19 cellular contexts compared by ENCODE assay signal in genomic region chr17:48868916-48869500, GRCh38. TPM values are rescaled to one million over a fixed set of nuclear protein-coding genes. Genes with fewer than 3 reads are reported as not detected.
DNase-seq lines count a peak whose midpoint lies in the region; ATAC-seq and TF ChIP-seq lines count a peak whose summit lies in the region.
"Had no signal": no experiment of that assay in that cellular context is flagged by ENCODE, and none has a peak within 500 bp of the region (broad histone marks: within the 10 kb centered on the region; RNA-seq: fewer than 3 reads in every experiment).

No MANE protein-coding gene starts in this region.

- H3K4me3 ChIP-seq in right cardiac atrium (ENCODE audit: low read length) (no peak overlapping the region), HEK293 (ENCODE audit: low read depth, low read length) (no peak overlapping the region), SK-N-MC (no peak overlapping the region; the same call in 1 of the 2 replicates), aorta (ENCODE audit: low read length in 2 of 2) (no peak overlapping the region)
- H3K4me3 ChIP-seq: SJCRH30 had no signal

- intact Hi-C loops in right cardiac atrium (cut with DNase I) (no loop called here), left ventricle myocardium superior (cut with micrococcal nuclease) (no loop called here), aorta (cut with DNase I) (no loop called here)

- DNase-seq in right cardiac atrium = no peak
- no peak for DNase-seq in left ventricle myocardium superior
- no peak for DNase-seq in SK-N-MC (ENCODE audit: low read depth, low spot score)
- DNase-seq in type B pancreatic cell (ENCODE audit: extremely low spot score, unreplicated experiment) = no peak
- DNase-seq in HCEC 1CT = no peak
- no peak for DNase-seq in aorta
- DNase-seq in mesothelial cell of epicardium (ENCODE audit: low spot score in 2 of 2, unreplicated experiment in 2 of 2) = no peak
- DNase-seq: GDM1, H9, NCI-H1105, NCI-H2081, NCI-H510A, NCI-H774, PC-3, SJCRH30 had no signal

- H3K27ac Mint-ChIP-seq in type B pancreatic cell = peak overlapping the region; percentile 30
- H3K27ac Mint-ChIP-seq in mesothelial cell of epicardium = no peak overlapping the region
- H3K27ac Mint-ChIP-seq: H9 had no signal

- H3K27me3 ChIP-seq in right cardiac atrium (ENCODE audit: control insufficient read depth, insufficient read depth) = no peaks in the 10 kb centered on the region
- no peaks in the 10 kb centered on the region for H3K27me3 ChIP-seq in aorta (ENCODE audit: control insufficient read depth in 1 of 2, insufficient read depth in 2 of 2, low read length in 1 of 2)
- H3K27me3 ChIP-seq: SJCRH30 had no signal

- TF ChIP-seq CTCF in HEK293 (tag by site-specific recombination; IDR thresholded peaks at IDR 0.05) (no peak), type B pancreatic cell (conservative IDR thresholded peaks at IDR 0.05) (no peak), mesothelial cell of epicardium (IDR thresholded peaks at IDR 0.05; ENCODE audit: unreplicated experiment) (no peak)

- H3K4me3 Mint-ChIP-seq in type B pancreatic cell (peak overlapping the region; percentile 26), mesothelial cell of epicardium (no peak overlapping the region)
- H3K4me3 Mint-ChIP-seq: H9 had no signal

- WGBS in right cardiac atrium = 62% methylated on average over 3 of the region's 3 CpGs
- 49 to 51% methylated on average over 3 of the region's 3 CpGs for WGBS in aorta, 2 donors

- H3K9me3 Mint-ChIP-seq in type B pancreatic cell (no peaks in the 10 kb centered on the region), mesothelial cell of epicardium (no peaks in the 10 kb centered on the region)
- H3K9me3 Mint-ChIP-seq: H9 had no signal

- H3K4me1 ChIP-seq in right cardiac atrium (ENCODE audit: control insufficient read depth, insufficient read depth, low read length) (peaks cover 9% of the 10 kb centered on the region), HEK293 (ENCODE audit: control insufficient read depth, insufficient read depth, low read length) (no peaks in the 10 kb centered on the region), aorta (ENCODE audit: control insufficient read depth in 1 of 2, insufficient read depth in 2 of 2, low read length in 2 of 2) (no peaks in the 10 kb centered on the region)

- POLR2A ChIA-PET in HEK293 (lab: Yijun Ruan, JAX) = interaction anchor here (0.8 to 1.6 kb wide), 2 partner anchors 9 to 33 kb away, joined by 3 read pairs; no protein-coding TSS in a partner anchor

- H3K9ac ChIP-seq in SK-N-MC (ENCODE audit: insufficient read length) = peak overlapping the region; percentile 15

- H3K4me1 Mint-ChIP-seq in type B pancreatic cell (ENCODE audit: unreplicated experiment) (peaks cover 48% of the 10 kb centered on the region), mesothelial cell of epicardium (peaks cover 13% of the 10 kb centered on the region)

- H3K36me3 Mint-ChIP-seq in type B pancreatic cell (peaks cover 16% of the 10 kb centered on the region), mesothelial cell of epicardium (peaks cover 14% of the 10 kb centered on the region)

- H3K27me3 Mint-ChIP-seq in type B pancreatic cell = peaks cover 4% of the 10 kb centered on the region
- H3K27me3 Mint-ChIP-seq in mesothelial cell of epicardium (ENCODE audit: low read depth) = no peaks in the 10 kb centered on the region

- no peaks in the 10 kb centered on the region for H3K9me3 ChIP-seq in right cardiac atrium (ENCODE audit: control insufficient read depth, low read length)
- no peaks in the 10 kb centered on the region for H3K9me3 ChIP-seq in HEK293 (ENCODE audit: control insufficient read depth, insufficient read depth, low read depth, low read length)
- H3K9me3 ChIP-seq in SK-N-MC (ENCODE audit: low read depth, low read length) = no peaks in the 10 kb centered on the region
- no peaks in the 10 kb centered on the region for H3K9me3 ChIP-seq in aorta (ENCODE audit: control insufficient read depth, low read length)
- H3K9me3 ChIP-seq: SJCRH30 had no signal

- CTCF ChIA-PET in HEK293 (lab: Yijun Ruan, JAX) = interaction anchor here (0.6 to 14.7 kb wide), 11 partner anchors 10 to 197 kb away, joined by 3 to 336 read pairs (median 5); partner anchors contain the start of gene TTLL6

- H3K36me3 ChIP-seq in HEK293 (ENCODE audit: control insufficient read depth in 2 of 2, insufficient read depth in 1 of 2, low read length in 2 of 2) = peaks cover 8 to 15% of the 10 kb centered on the region in 2 experiments
- H3K36me3 ChIP-seq in SK-N-MC (ENCODE audit: insufficient read depth, low read length) = peaks cover 10% of the 10 kb centered on the region; the same call in 1 of the 2 replicates
- H3K36me3 ChIP-seq in aorta (ENCODE audit: control insufficient read depth in 1 of 2, insufficient read depth in 2 of 2, low read length in 1 of 2) = peaks cover 0 to 4% of the 10 kb centered on the region in 2 donors
- H3K36me3 ChIP-seq: SJCRH30 had no signal

- H3K27ac ChIP-seq in right cardiac atrium (ENCODE audit: low read length) (peak overlapping the region; percentile 49), HEK293 (ENCODE audit: extremely low read depth, low read depth, low read length) (no peak overlapping the region), SK-N-MC (peak overlapping the region; percentile 50), aorta (ENCODE audit: low read depth in 1 of 2, low read length in 2 of 2) (no peak overlapping the region)
- H3K27ac ChIP-seq: C4-2B, RWPE1, SJCRH30 had no signal

- no peak for ATAC-seq in right cardiac atrium
- no peak for ATAC-seq in left ventricle myocardium superior
- ATAC-seq in aorta (ENCODE audit: low FRiP score) = no peak
- ATAC-seq: PC-3 had no signal

TF ChIP-seq in HEK293, 187 proteins besides CTCF, POLR2A, EP300 and RAD21 (continues in another document):
- TF ChIP-seq FEZF1 (tag by site-specific recombination; IDR thresholded peaks at IDR 0.05) (no peak), ZNF747 (tag by site-specific recombination; IDR thresholded peaks at IDR 0.05) (no peak), ZXDB (tag by site-specific recombination; IDR thresholded peaks at IDR 0.05) (0 out of 2 replicates have a peak, but pooled peaks have one; percentile 9), ZNF211 (tag by site-specific recombination; IDR thresholded peaks at IDR 0.05; ENCODE audit: low read depth) (no peak), MZF1 (tag by site-specific recombination; IDR thresholded peaks at IDR 0.05; ENCODE audit: borderline replicate concordance) (peak; percentile 83; the same call in 1 of the 2 replicates), ZNF830 (tag by site-specific recombination; IDR thresholded peaks at IDR 0.05; ENCODE audit: low read depth) (no peak), ZNF19 (tag by site-specific recombination; IDR thresholded peaks at IDR 0.05; ENCODE audit: low read depth) (no peak)
- TF ChIP-seq, protein P1, sequence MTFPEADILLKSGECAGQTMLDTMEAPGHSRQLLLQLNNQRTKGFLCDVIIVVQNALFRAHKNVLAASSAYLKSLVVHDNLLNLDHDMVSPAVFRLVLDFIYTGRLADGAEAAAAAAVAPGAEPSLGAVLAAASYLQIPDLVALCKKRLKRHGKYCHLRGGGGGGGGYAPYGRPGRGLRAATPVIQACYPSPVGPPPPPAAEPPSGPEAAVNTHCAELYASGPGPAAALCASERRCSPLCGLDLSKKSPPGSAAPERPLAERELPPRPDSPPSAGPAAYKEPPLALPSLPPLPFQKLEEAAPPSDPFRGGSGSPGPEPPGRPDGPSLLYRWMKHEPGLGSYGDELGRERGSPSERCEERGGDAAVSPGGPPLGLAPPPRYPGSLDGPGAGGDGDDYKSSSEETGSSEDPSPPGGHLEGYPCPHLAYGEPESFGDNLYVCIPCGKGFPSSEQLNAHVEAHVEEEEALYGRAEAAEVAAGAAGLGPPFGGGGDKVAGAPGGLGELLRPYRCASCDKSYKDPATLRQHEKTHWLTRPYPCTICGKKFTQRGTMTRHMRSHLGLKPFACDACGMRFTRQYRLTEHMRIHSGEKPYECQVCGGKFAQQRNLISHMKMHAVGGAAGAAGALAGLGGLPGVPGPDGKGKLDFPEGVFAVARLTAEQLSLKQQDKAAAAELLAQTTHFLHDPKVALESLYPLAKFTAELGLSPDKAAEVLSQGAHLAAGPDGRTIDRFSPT (tag by site-specific recombination; IDR thresholded peaks at IDR 0.05) = no peak

RNA-seq across cellular contexts. Expression of gene ATP5MC1, which starts 23.6 kb away (rescaled TPM):
- total RNA-seq in right cardiac atrium (100 to 1,000 TPM; 287 to 474 (median 393) TPM), left ventricle myocardium superior (513 TPM), type B pancreatic cell (ENCODE audit: low replicate concordance) (91.5 and 92.2 TPM in 2 replicates), aorta (10 to 100 TPM; 30.4 to 42.6 TPM), mesothelial cell of epicardium (45.1 to 48.7 TPM (median 48.0 TPM) in 3 replicates)
- polyA plus RNA-seq in right cardiac atrium (1,497 TPM), aorta (100 to 1,000 TPM; 133 to 250 TPM)

RNA-seq across cellular contexts. Expression of gene CALCOCO2, which starts 38.2 kb away (rescaled TPM):
- 100 to 1,000 TPM; 220 to 298 (median 281) TPM for total RNA-seq in right cardiac atrium
- polyA plus RNA-seq in right cardiac atrium = 131 TPM
- 330 TPM for total RNA-seq in left ventricle myocardium superior
- total RNA-seq in type B pancreatic cell (ENCODE audit: low replicate concordance) = 74.5 and 99.7 TPM in 2 replicates
- total RNA-seq in aorta = 100 to 1,000 TPM; 164 to 171 TPM
- polyA plus RNA-seq in aorta = 100 to 1,000 TPM in 1 of 2 donors, 10 to 100 TPM in 1; 80.3 to 149 TPM
- total RNA-seq in mesothelial cell of epicardium = 55.2 to 56.6 TPM (median 56.6 TPM) in 3 replicates

RNA-seq across cellular contexts. Expression of gene UBE2Z, which starts 39.2 kb away (rescaled TPM):
- total RNA-seq in right cardiac atrium (10 to 100 TPM; 41.7 to 50.9 (median 43.0) TPM), left ventricle myocardium superior (35.5 TPM), type B pancreatic cell (ENCODE audit: low replicate concordance) (72.1 and 78.0 TPM in 2 replicates), aorta (10 to 100 TPM; 67.6 to 84.0 TPM), mesothelial cell of epicardium (85.8 to 89.8 TPM (median 88.1 TPM) in 3 replicates)
- polyA plus RNA-seq in right cardiac atrium (27.4 TPM), aorta (10 to 100 TPM; 29.8 to 54.7 TPM)

RNA-seq across cellular contexts. Expression of gene TTLL6, which starts 52.0 kb away (rescaled TPM):
- total RNA-seq in right cardiac atrium = under 1 TPM in 2 of 4 donors, not detected in 2; 0.06 to 0.23 TPM
- 0.27 TPM for polyA plus RNA-seq in right cardiac atrium
- not detected for total RNA-seq in left ventricle myocardium superior
- 2.8 and 3.5 TPM in 2 replicates for total RNA-seq in type B pancreatic cell (ENCODE audit: low replicate concordance)
- total RNA-seq in aorta = under 1 TPM in 1 of 2 donors, not detected in 1; 0.21 TPM
- polyA plus RNA-seq in aorta = under 1 TPM in 1 of 2 donors, not detected in 1; 0.13 TPM
- total RNA-seq in mesothelial cell of epicardium = not detected in 3 replicates
- total RNA-seq: LHCN-M2 had no signal

Comparison
In these comparisons a context has a peak if more than half of its experiments do, and no peak if none do; other contexts are left out.
1. H3K27ac ChIP-seq: peak in right cardiac atrium (single experiment) and SK-N-MC (single experiment); none in HEK293 (single experiment) and aorta (0 of 2).